20 cellular contexts compared by ENCODE assay signal in genomic region chr1:227958617-227959324, GRCh38. TPM values are rescaled to one million over a fixed set of nuclear protein-coding genes. Genes with fewer than 3 reads are reported as not detected.
"Had no signal": no experiment of that assay in that cellular context is flagged by ENCODE, and none has a peak within 500 bp of the region (broad histone marks: within the 10 kb centered on the region; RNA-seq: fewer than 3 reads in every experiment).

No MANE protein-coding gene starts in this region.

- H3K36me3 Mint-ChIP-seq: activated CD4-positive, alpha-beta memory T cell treated with anti-CD3 and anti-CD28 coated beads for 36 hours; activated naive CD8-positive, alpha-beta T cell treated with anti-CD3 and anti-CD28 coated beads for 36 hours; natural killer cell had no signal

- DNase-seq: activated CD4-positive, alpha-beta memory T cell treated with anti-CD3 and anti-CD28 coated beads for 36 hours; activated naive CD8-positive, alpha-beta T cell treated with anti-CD3 and anti-CD28 coated beads for 36 hours; activated T-cell treated with anti-CD3 and anti-CD28 coated beads, Interleukin-2, amount 50 U/mL, for 48 hours; amniotic stem cell; dermis blood vessel endothelial cell; foreskin melanocyte; hypothalamus; mesenchymal stem cell; natural killer cell; transverse colon; WERI-Rb-1 had no signal

- H3K4me3 Mint-ChIP-seq: activated CD4-positive, alpha-beta memory T cell treated with anti-CD3 and anti-CD28 coated beads for 36 hours; activated naive CD8-positive, alpha-beta T cell treated with anti-CD3 and anti-CD28 coated beads for 36 hours; natural killer cell; stimulated activated naive CD8-positive, alpha-beta T cell treated with anti-CD3 and anti-CD28 coated beads, Interleukin-15, Interleukin-2, amounts not matched to agents 100 ng/mL and 50 ng/mL, for 24 hours had no signal

- H3K9me3 Mint-ChIP-seq: activated CD4-positive, alpha-beta memory T cell treated with anti-CD3 and anti-CD28 coated beads for 36 hours; activated naive CD8-positive, alpha-beta T cell treated with anti-CD3 and anti-CD28 coated beads for 36 hours; natural killer cell; stimulated activated naive CD8-positive, alpha-beta T cell treated with anti-CD3 and anti-CD28 coated beads, Interleukin-15, Interleukin-2, amounts not matched to agents 100 ng/mL and 50 ng/mL, for 24 hours had no signal

- ATAC-seq: natural killer cell had no signal

- H3K9me3 ChIP-seq: suprapubic skin, transverse colon had no signal

- H3K4me3 ChIP-seq: SK-N-MC, suprapubic skin, transverse colon had no signal

- H3K36me3 ChIP-seq: suprapubic skin, transverse colon, WERI-Rb-1 had no signal

- H3K27ac Mint-ChIP-seq: activated CD4-positive, alpha-beta memory T cell treated with anti-CD3 and anti-CD28 coated beads for 36 hours; activated naive CD8-positive, alpha-beta T cell treated with anti-CD3 and anti-CD28 coated beads for 36 hours; natural killer cell; stimulated activated naive CD8-positive, alpha-beta T cell treated with anti-CD3 and anti-CD28 coated beads, Interleukin-15, Interleukin-2, amounts not matched to agents 100 ng/mL and 50 ng/mL, for 24 hours had no signal

- H3K27ac ChIP-seq: SK-N-MC, suprapubic skin, transverse colon, WERI-Rb-1 had no signal

RNA-seq across cellular contexts. Expression of gene WNT9A, which starts 11.0 kb away (rescaled TPM):
- total RNA-seq: activated naive CD8-positive, alpha-beta T cell treated with anti-CD3 and anti-CD28 coated beads for 36 hours; natural killer cell had no signal

RNA-seq across cellular contexts. Expression of gene WNT3A, which starts 48.0 kb away (rescaled TPM):
- total RNA-seq: activated CD4-positive, alpha-beta memory T cell treated with anti-CD3 and anti-CD28 coated beads for 36 hours; activated naive CD8-positive, alpha-beta T cell treated with anti-CD3 and anti-CD28 coated beads for 36 hours; dermis blood vessel endothelial cell; epithelial cell of proximal tubule; kidney epithelial cell; liver; natural killer cell; renal cortical epithelial cell; skeletal muscle tissue; T-helper 2 cell treated with Interferon-gamma antibody and Interleukin-4, amounts not matched to agents 100 ng/mL and 5 ng/mL, for 36 hours; transverse colon had no signal
- polyA plus RNA-seq: liver had no signal
